31 cellular contexts compared by ENCODE assay signal in the genomic region with DNA sequence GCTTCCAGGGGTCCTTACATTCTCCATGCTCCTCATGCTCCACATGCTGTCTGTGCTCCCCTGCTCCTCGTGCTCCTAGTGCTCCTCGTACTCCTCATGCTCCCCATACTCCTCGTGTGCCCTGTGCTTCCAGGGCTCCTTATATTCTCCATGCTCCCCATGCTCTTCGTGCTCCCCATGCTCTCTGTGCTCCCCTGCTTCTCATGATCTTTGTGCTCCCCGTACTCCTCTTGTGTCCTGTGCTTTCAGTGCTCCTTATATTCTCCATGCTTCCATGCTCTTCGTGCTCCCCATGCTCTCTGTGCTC.
"Had no signal": no experiment of that assay in that cellular context is flagged by ENCODE, and none has a peak within 500 bp of the region (broad histone marks: within the 10 kb centered on the region; RNA-seq: fewer than 3 reads in every experiment).

No MANE protein-coding gene starts in this region.

- H3K36me3 ChIP-seq: Peyer's patch, SJSA1 had no signal

- DNase-seq: activated CD4-positive, alpha-beta T cell treated with anti-CD3 and anti-CD28 coated beads for 36 hours; activated CD4-positive, alpha-beta T cell treated with anti-CD3 and anti-CD28 coated beads, Interleukin-2, amount 10 ng/mL, durations not matched to agents 7 days and 5 days; activated CD4-positive, alpha-beta T cell treated with anti-CD3 and anti-CD28 coated beads, Interleukin-2, amount 50 U/mL, for 48 hours; activated naive CD4-positive, alpha-beta T cell treated with anti-CD3 and anti-CD28 coated beads, Interleukin-2, amount 10 ng/mL, durations not matched to agents 7 days and 5 days; activated naive CD8-positive, alpha-beta T cell treated with anti-CD3 and anti-CD28 coated beads, Interleukin-2, amount 50 U/mL, for 24 hours; activated T-cell treated with anti-CD3 and anti-CD28 coated beads for 4 hours; activated T-cell treated with anti-CD3 and anti-CD28 coated beads, Interleukin-2, amount 50 U/mL, for 4 hours; anterior cingulate cortex; caudate nucleus; cerebellar nuclear complex; Kasumi-1; KG1; MM.1S; NCI-H1092; NCI-H1436 treated with DMSO at 0.1 percent for 48 hours; NCI-H1694 treated with DMSO at 0.1 percent for 48 hours; NCI-H2029; NCI-H345; NCI-H524 treated with DMSO at 0.1 percent for 48 hours; RPMI8226; SHP77 treated with DMSO at 0.1 percent for 48 hours; T1000 had no signal

- H3K4me3 Mint-ChIP-seq: activated CD4-positive, alpha-beta T cell treated with anti-CD3 and anti-CD28 coated beads for 36 hours; activated CD4-positive, alpha-beta T cell treated with anti-CD3 and anti-CD28 coated beads, Interleukin-2, amount 10 ng/mL, durations not matched to agents 7 days and 5 days; activated naive CD4-positive, alpha-beta T cell treated with anti-CD3 and anti-CD28 coated beads, Interleukin-2, amount 10 ng/mL, durations not matched to agents 7 days and 5 days; activated naive CD8-positive, alpha-beta T cell; activated naive CD8-positive, alpha-beta T cell treated with anti-CD3 and anti-CD28 coated beads, Interleukin-2, amount 50 U/mL, for 24 hours; activated T-cell treated with anti-CD3 and anti-CD28 coated beads, Interleukin-2, amount 50 U/mL, for 4 hours; activated T-helper 1 cell treated with anti-CD3 and anti-CD28 coated beads, Interleukin-12 subunit alpha, Interleukin-12 subunit beta, Interleukin-2, Interleukin-4 antibody, amounts not matched to agents 30 ng/mL and 10 ng/mL and 1 ng/mL, durations not matched to agents 14 hours and 24 hours and 36 hours; T-helper 1 cell treated with Interleukin-12 subunit alpha and Interleukin-12 subunit beta and Interleukin-4 antibody, amounts not matched to agents 30 μg/mL and 1 μg/mL, for 36 hours; WTC11 had no signal

- H3K4me2 ChIP-seq: SK-N-SH had no signal

- H3K27ac Mint-ChIP-seq: activated CD4-positive, alpha-beta T cell treated with anti-CD3 and anti-CD28 coated beads for 36 hours; activated naive CD4-positive, alpha-beta T cell treated with anti-CD3 and anti-CD28 coated beads, Interleukin-2, amount 10 ng/mL, durations not matched to agents 7 days and 5 days; activated naive CD8-positive, alpha-beta T cell; activated naive CD8-positive, alpha-beta T cell treated with anti-CD3 and anti-CD28 coated beads, Interleukin-2, amount 50 U/mL, for 24 hours; activated T-helper 1 cell treated with anti-CD3 and anti-CD28 coated beads, Interleukin-12 subunit alpha, Interleukin-12 subunit beta, Interleukin-2, Interleukin-4 antibody, amounts not matched to agents 30 ng/mL and 10 ng/mL and 1 ng/mL, durations not matched to agents 14 hours and 24 hours and 36 hours; T-helper 1 cell treated with Interleukin-12 subunit alpha and Interleukin-12 subunit beta and Interleukin-4 antibody, amounts not matched to agents 30 μg/mL and 1 μg/mL, for 36 hours; WTC11 had no signal

- H3K4me1 Mint-ChIP-seq: activated CD4-positive, alpha-beta T cell treated with anti-CD3 and anti-CD28 coated beads for 36 hours had no signal

- H3K27me3 ChIP-seq: Peyer's patch had no signal

- H3K9ac ChIP-seq: SK-N-SH had no signal

- H3K4me1 ChIP-seq: Peyer's patch, SJSA1 had no signal

- H3K9me3 Mint-ChIP-seq: activated CD4-positive, alpha-beta T cell treated with anti-CD3 and anti-CD28 coated beads, Interleukin-2, amount 10 ng/mL, durations not matched to agents 7 days and 5 days; activated naive CD4-positive, alpha-beta T cell treated with anti-CD3 and anti-CD28 coated beads, Interleukin-2, amount 10 ng/mL, durations not matched to agents 7 days and 5 days; activated naive CD8-positive, alpha-beta T cell treated with anti-CD3 and anti-CD28 coated beads, Interleukin-2, amount 50 U/mL, for 24 hours; activated T-cell treated with anti-CD3 and anti-CD28 coated beads, Interleukin-2, amount 50 U/mL, for 4 hours; activated T-helper 1 cell treated with anti-CD3 and anti-CD28 coated beads, Interleukin-12 subunit alpha, Interleukin-12 subunit beta, Interleukin-2, Interleukin-4 antibody, amounts not matched to agents 30 ng/mL and 10 ng/mL and 1 ng/mL, durations not matched to agents 14 hours and 24 hours and 36 hours; T-helper 1 cell treated with Interleukin-12 subunit alpha and Interleukin-12 subunit beta and Interleukin-4 antibody, amounts not matched to agents 30 μg/mL and 1 μg/mL, for 36 hours had no signal

- H3K27ac ChIP-seq: Peyer's patch, SJSA1 had no signal

- ATAC-seq: activated CD4-positive, alpha-beta T cell treated with anti-CD3 and anti-CD28 coated beads for 36 hours; activated CD4-positive, CD25-positive, alpha-beta regulatory T cell treated with anti-CD3 and anti-CD28 coated beads, Interleukin-2, amount 50 U/mL, for 24 hours; activated T-cell treated with anti-CD3 and anti-CD28 coated beads, Interleukin-2, amount 50 U/mL, for 4 hours; WTC11 had no signal

- H3K4me3 ChIP-seq: Peyer's patch, SJSA1 had no signal

- H3K9me3 ChIP-seq: Peyer's patch, SJSA1, SK-N-SH had no signal

- H3K36me3 Mint-ChIP-seq: activated naive CD4-positive, alpha-beta T cell treated with anti-CD3 and anti-CD28 coated beads, Interleukin-2, amount 10 ng/mL, durations not matched to agents 7 days and 5 days; activated naive CD8-positive, alpha-beta T cell; brain; WTC11 had no signal
